1 cellular context compared by ENCODE assay signal in the genomic region with DNA sequence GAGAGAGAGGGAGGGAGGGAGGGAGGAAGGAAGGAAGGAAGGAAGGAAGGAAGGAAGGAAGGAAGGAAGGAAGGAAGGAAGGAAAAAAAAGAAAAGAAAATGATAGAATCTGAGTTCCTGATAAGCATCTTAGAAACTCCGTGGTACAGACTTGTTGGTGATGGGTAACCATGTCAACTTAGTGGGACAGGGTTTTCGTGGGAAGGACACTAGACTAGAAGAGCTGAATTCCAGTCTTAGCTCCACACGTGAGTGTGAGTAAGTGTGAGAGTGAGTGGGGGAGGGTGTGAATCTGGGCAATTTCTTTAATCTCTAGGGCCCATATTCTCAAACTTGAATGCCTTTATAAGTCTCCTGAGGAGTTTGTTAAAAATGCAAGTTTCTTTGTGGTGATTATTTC.
TF ChIP-seq lines count a peak whose summit lies in the region.

No MANE protein-coding gene starts in this region.

TF ChIP-seq in GM12878, 131 proteins besides CTCF, POLR2A, EP300 and RAD21:
- TF ChIP-seq TCF3 (IDR thresholded peaks at IDR 0.05; ENCODE audit: borderline replicate concordance, insufficient read depth, low read depth, low read length) (no peak), BHLHE40 (IDR thresholded peaks at IDR 0.05; ENCODE audit: borderline replicate concordance in 1 of 2, low read depth in 2 of 2, low read length in 1 of 2) (peak; percentile 45 to 52; a peak in 2 of 4 replicates), CREB1 (IDR thresholded peaks at IDR 0.05; ENCODE audit: low read depth) (no peak), ETV6 (conservative IDR thresholded peaks at IDR 0.05 in 1 of 2, IDR thresholded peaks at IDR 0.05 in 1 of 2; ENCODE audit: borderline replicate concordance in 1 of 2, low read depth in 1 of 2) (peak in 1 of 2 experiments; percentile 74; a peak in 2 of 4 replicates)
TF ChIP-seq in GM12878: peak in this region for 2.
